In the genomic region with DNA sequence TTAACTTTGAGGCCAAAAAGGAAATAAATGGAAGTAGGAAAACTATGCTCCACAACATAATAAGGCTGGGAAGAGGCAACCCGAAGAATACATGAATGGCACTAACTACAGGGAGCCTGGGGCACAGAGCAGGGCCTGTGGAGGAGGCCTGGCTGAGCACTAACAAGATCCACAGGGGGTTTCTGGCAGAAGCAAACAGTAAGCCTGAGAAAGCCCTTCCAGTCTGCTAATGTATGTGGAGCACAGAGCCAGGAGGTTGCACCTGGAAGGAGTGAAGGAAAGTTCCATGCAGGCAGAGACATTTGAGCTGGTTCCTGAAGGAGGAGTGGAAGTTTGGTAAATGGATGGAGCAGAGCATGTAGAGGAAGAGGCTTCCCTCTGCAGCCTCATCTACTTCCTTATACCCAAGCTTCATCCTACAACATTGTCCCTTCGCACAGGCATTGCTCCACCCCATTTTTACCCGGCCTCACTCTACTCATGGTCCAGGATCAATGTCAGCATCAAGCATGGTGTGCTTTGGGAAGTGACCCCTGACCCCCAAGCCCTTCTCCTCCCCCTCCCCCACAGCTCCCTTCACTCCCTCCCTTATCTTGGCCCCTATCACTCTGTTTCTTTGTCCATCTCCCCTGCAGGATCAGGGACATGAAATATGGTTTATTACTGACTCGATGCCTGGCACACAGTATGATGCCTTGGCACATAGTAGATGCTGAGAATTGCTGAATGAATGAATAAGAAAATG, we compare ENCODE assay signal across 19 cellular contexts. TPM values are rescaled to one million over a fixed set of nuclear protein-coding genes. Genes with fewer than 3 reads are reported as not detected.
DNase-seq lines count a peak whose midpoint lies in the region; ATAC-seq and TF ChIP-seq lines count a peak whose summit lies in the region.
"Had no signal": no experiment of that assay in that cellular context is flagged by ENCODE, and none has a peak within 500 bp of the region (broad histone marks: within the 10 kb centered on the region; RNA-seq: fewer than 3 reads in every experiment).

No MANE protein-coding gene starts in this region.

- TF ChIP-seq POLR2A in testis (IDR thresholded peaks at IDR 0.05): no peak

- H3K27me3 Mint-ChIP-seq in WTC11 (ENCODE audit: low read depth): no peaks in the 10 kb centered on the region
- no peaks in the 10 kb centered on the region for H3K27me3 Mint-ChIP-seq in activated T-helper 2 cell treated with anti-CD3 and anti-CD28 coated beads, Interferon-gamma antibody, Interleukin-2, Interleukin-4, amounts not matched to agents 10 μg/mL and 5 μg/mL and 100 μg/mL, durations not matched to agents 14 hours and 24 hours and 36 hours (ENCODE audit: low read depth)
- H3K27me3 Mint-ChIP-seq: activated naive CD8-positive, alpha-beta T cell had no signal

- POLR2A ChIA-PET in WTC11 (lab: Charles Lee): interaction anchor here (1.0 kb wide), 1 partner anchor 30 kb away, joined by 3 read pairs; no protein-coding TSS in a partner anchor

- H3K9ac ChIP-seq in HUES64 (ENCODE audit: low read depth, low read length): no peak overlapping the region

- intact Hi-C loops in testis (cut with DNase I; ENCODE audit: low total_unique reads): no loop called here
- intact Hi-C loops in activated T-helper 2 cell treated with anti-CD3 and anti-CD28 coated beads, Interferon-gamma antibody, Interleukin-2, Interleukin-4, amounts not matched to agents 10 μg/mL and 5 μg/mL and 100 μg/mL, durations not matched to agents 14 hours and 24 hours and 36 hours (cut with micrococcal nuclease): no loop called here

- H3K36me3 ChIP-seq in HUES64 (ENCODE audit: insufficient read depth, low read length): no peaks in the 10 kb centered on the region
- no peaks in the 10 kb centered on the region for H3K36me3 ChIP-seq in muscle layer of duodenum (ENCODE audit: control insufficient read depth in 1 of 2, insufficient read depth in 2 of 2, low read length in 2 of 2)
- H3K36me3 ChIP-seq in testis (ENCODE audit: low read depth, missing control alignments): no peaks in the 10 kb centered on the region
- H3K36me3 ChIP-seq: ovary had no signal

- H3K9me3 ChIP-seq in HUES64 (ENCODE audit: insufficient read depth, low read depth, low read length): no peaks in the 10 kb centered on the region
- H3K9me3 ChIP-seq in muscle layer of duodenum (ENCODE audit: control insufficient read depth in 1 of 2, low read length in 2 of 2): no peaks in the 10 kb centered on the region
- no peaks in the 10 kb centered on the region for H3K9me3 ChIP-seq in testis
- H3K9me3 ChIP-seq: ovary had no signal

- CTCF ChIA-PET in WTC11 (lab: Charles Lee): interaction anchor here (0.8 to 2.1 kb wide), 2 partner anchors 16 to 294 kb away, joined by 3 to 17 read pairs; no protein-coding TSS in a partner anchor

- no peaks in the 10 kb centered on the region for H3K36me3 Mint-ChIP-seq in WTC11
- no peaks in the 10 kb centered on the region for H3K36me3 Mint-ChIP-seq in activated T-helper 2 cell treated with anti-CD3 and anti-CD28 coated beads, Interferon-gamma antibody, Interleukin-2, Interleukin-4, amounts not matched to agents 10 μg/mL and 5 μg/mL and 100 μg/mL, durations not matched to agents 14 hours and 24 hours and 36 hours (ENCODE audit: low read depth)
- H3K36me3 Mint-ChIP-seq: activated naive CD8-positive, alpha-beta T cell had no signal

- H3K9me3 Mint-ChIP-seq in WTC11: no peaks in the 10 kb centered on the region
- H3K9me3 Mint-ChIP-seq in activated T-helper 2 cell treated with anti-CD3 and anti-CD28 coated beads, Interferon-gamma antibody, Interleukin-2, Interleukin-4, amounts not matched to agents 10 μg/mL and 5 μg/mL and 100 μg/mL, durations not matched to agents 14 hours and 24 hours and 36 hours: no peaks in the 10 kb centered on the region
- H3K9me3 Mint-ChIP-seq: activated T-cell treated with anti-CD3 and anti-CD28 coated beads, Interleukin-2, amount 50 U/mL, for 4 hours had no signal

- H3K27ac ChIP-seq in HUES64 (ENCODE audit: low read depth, low read length) (peak overlapping the region; percentile 20; the same call in 1 of the 2 replicates), muscle layer of duodenum (ENCODE audit: low read length) (peak overlapping the region; percentile 3), testis (peak overlapping the region; percentile 27 to 81)

- ATAC-seq in WTC11 (peak; percentile 61), HG02973 (IDR thresholded peaks at IDR 0.05; ENCODE audit: unreplicated experiment) (no peak), GM18873 (IDR thresholded peaks at IDR 0.05; ENCODE audit: low FRiP score, unreplicated experiment) (no peak)
- ATAC-seq: activated T-cell treated with anti-CD3 and anti-CD28 coated beads, Interleukin-2, amount 50 U/mL, for 4 hours; HCT116; left cardiac atrium had no signal

- H3K4me3 ChIP-seq in HUES64 (ENCODE audit: low read length) (no peak overlapping the region), muscle layer of duodenum (ENCODE audit: low read depth in 1 of 2, low read length in 2 of 2) (no peak overlapping the region), testis (no peak overlapping the region)
- H3K4me3 ChIP-seq: ovary had no signal

- WGBS in HUES64: 62% methylated on average over 4 of the region's 4 CpGs
- WGBS in testis, 2 donors: 76 to 82% methylated on average over 4 of the region's 4 CpGs

- H3K4me1 Mint-ChIP-seq in WTC11: peaks cover 12% of the 10 kb centered on the region
- H3K4me1 Mint-ChIP-seq in activated T-helper 2 cell treated with anti-CD3 and anti-CD28 coated beads, Interferon-gamma antibody, Interleukin-2, Interleukin-4, amounts not matched to agents 10 μg/mL and 5 μg/mL and 100 μg/mL, durations not matched to agents 14 hours and 24 hours and 36 hours (ENCODE audit: low read depth): no peaks in the 10 kb centered on the region

- TF ChIP-seq CTCF in WTC11 (IDR thresholded peaks at IDR 0.05): no peak
- TF ChIP-seq CTCF in testis (IDR thresholded peaks at IDR 0.05): no peak

- H3K4me1 ChIP-seq in HUES64 (ENCODE audit: insufficient read depth, low read length) (peaks cover 5% of the 10 kb centered on the region; the same call in 1 of the 2 replicates), muscle layer of duodenum (ENCODE audit: control insufficient read depth in 1 of 2, insufficient read depth in 2 of 2, low read length in 2 of 2) (peaks cover 3 to 47% of the 10 kb centered on the region in 2 donors), testis (peaks cover 48% of the 10 kb centered on the region)

- H3K27me3 ChIP-seq in HUES64 (ENCODE audit: insufficient read depth, low read length) (no peaks in the 10 kb centered on the region), muscle layer of duodenum (ENCODE audit: low read depth, low read length) (no peaks in the 10 kb centered on the region), testis (no peaks in the 10 kb centered on the region)
- H3K27me3 ChIP-seq: ovary had no signal

- no peak overlapping the region for H3K4me3 Mint-ChIP-seq in WTC11
- H3K4me3 Mint-ChIP-seq in activated T-helper 2 cell treated with anti-CD3 and anti-CD28 coated beads, Interferon-gamma antibody, Interleukin-2, Interleukin-4, amounts not matched to agents 10 μg/mL and 5 μg/mL and 100 μg/mL, durations not matched to agents 14 hours and 24 hours and 36 hours (ENCODE audit: low read depth): no peak overlapping the region
- H3K4me3 Mint-ChIP-seq: activated naive CD8-positive, alpha-beta T cell; activated T-cell treated with anti-CD3 and anti-CD28 coated beads, Interleukin-2, amount 50 U/mL, for 4 hours had no signal

- DNase-seq in WTC11 (ENCODE audit: low spot score) (no peak), testis (no peak), DMS 273 (lab: John Stamatoyannopoulos, UW; ENCODE audit: unreplicated experiment) (no peak)
- no peak for DNase-seq in activated T-helper 2 cell treated with anti-CD3 and anti-CD28 coated beads, Interferon-gamma antibody, Interleukin-2, Interleukin-4, amounts not matched to agents 10 μg/mL and 5 μg/mL and 100 μg/mL, durations not matched to agents 14 hours and 24 hours and 36 hours (ENCODE audit: low spot score)
- DNase-seq: activated CD4-positive, alpha-beta T cell treated with anti-CD3 and anti-CD28 coated beads, Interleukin-2, amount 50 U/mL, for 48 hours; activated T-cell treated with anti-CD3 and anti-CD28 coated beads, Interleukin-2, amount 50 U/mL, for 4 hours; caudate nucleus; effector CD8-positive, alpha-beta T cell; left cardiac atrium; NCI-H82; stimulated activated CD4-positive, alpha-beta T cell treated with anti-CD3 and anti-CD28 coated beads, Interleukin-12 subunit alpha, Interleukin-12 subunit beta, amount 100 ng/mL, for 4 hours; stimulated activated naive CD4-positive, alpha-beta T cell had no signal

- no peak overlapping the region for H3K27ac Mint-ChIP-seq in WTC11
- no peak overlapping the region for H3K27ac Mint-ChIP-seq in activated T-helper 2 cell treated with anti-CD3 and anti-CD28 coated beads, Interferon-gamma antibody, Interleukin-2, Interleukin-4, amounts not matched to agents 10 μg/mL and 5 μg/mL and 100 μg/mL, durations not matched to agents 14 hours and 24 hours and 36 hours
- H3K27ac Mint-ChIP-seq: activated naive CD8-positive, alpha-beta T cell had no signal

TF ChIP-seq in WTC11, 78 proteins besides CTCF, POLR2A, EP300 and RAD21:
- TF ChIP-seq ZNF423 (CRISPR knock-in tag; IDR thresholded peaks at IDR 0.05): peak; percentile 85
- TF ChIP-seq, protein P1, sequence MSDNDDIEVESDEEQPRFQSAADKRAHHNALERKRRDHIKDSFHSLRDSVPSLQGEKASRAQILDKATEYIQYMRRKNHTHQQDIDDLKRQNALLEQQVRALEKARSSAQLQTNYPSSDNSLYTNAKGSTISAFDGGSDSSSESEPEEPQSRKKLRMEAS (CRISPR knock-in tag; IDR thresholded peaks at IDR 0.05): no peak

RNA-seq across cellular contexts. Expression of a gene that starts 23.3 kb away (rescaled TPM):
- polyA plus RNA-seq in HUES64 (2013, experiment 1 of 2): 3.5 TPM
- 8.4 TPM for polyA plus RNA-seq in HUES64 (2013, experiment 2 of 2)
- total RNA-seq in WTC11 (2021) (6.3 to 9.9 TPM (median 8.1 TPM) in 3 replicates), testis (10 to 100 TPM; 45.5 to 48.0 TPM)
- 32.6 TPM for polyA plus RNA-seq in testis (ENCODE audit: insufficient read depth, low read depth, low replicate concordance)
- 0.41 and 0.48 TPM in 2 replicates for total RNA-seq in activated T-helper 2 cell treated with anti-CD3 and anti-CD28 coated beads, Interferon-gamma antibody, Interleukin-2, Interleukin-4, amounts not matched to agents 10 μg/mL and 5 μg/mL and 100 μg/mL, durations not matched to agents 14 hours and 24 hours and 36 hours

RNA-seq across cellular contexts. Expression of a gene that starts 34.3 kb away (rescaled TPM):
- polyA plus RNA-seq in HUES64 (2013, experiment 1 of 2): 0.25 TPM
- polyA plus RNA-seq in HUES64 (2013, experiment 2 of 2): 0.38 TPM
- 1.5 to 1.9 TPM (median 1.6 TPM) in 3 replicates for total RNA-seq in WTC11 (2021)
- total RNA-seq in testis: 10 to 100 TPM; 31.4 to 46.3 TPM
- 39.4 TPM for polyA plus RNA-seq in testis (ENCODE audit: insufficient read depth, low read depth, low replicate concordance)
- not detected in 2 replicates for total RNA-seq in activated T-helper 2 cell treated with anti-CD3 and anti-CD28 coated beads, Interferon-gamma antibody, Interleukin-2, Interleukin-4, amounts not matched to agents 10 μg/mL and 5 μg/mL and 100 μg/mL, durations not matched to agents 14 hours and 24 hours and 36 hours

RNA-seq across cellular contexts. Expression of a gene that starts 43.3 kb away (rescaled TPM):
- polyA plus RNA-seq in HUES64 (2013, experiment 1 of 2): 48.7 TPM
- polyA plus RNA-seq in HUES64 (2013, experiment 2 of 2): 46.6 TPM
- total RNA-seq in WTC11 (2021): 50.3 to 56.1 TPM (median 51.2 TPM) in 3 replicates
- 10 to 100 TPM; 22.7 to 24.7 TPM for total RNA-seq in testis
- polyA plus RNA-seq in testis (ENCODE audit: insufficient read depth, low read depth, low replicate concordance): 42.5 TPM
- 92.6 and 96.0 TPM in 2 replicates for total RNA-seq in activated T-helper 2 cell treated with anti-CD3 and anti-CD28 coated beads, Interferon-gamma antibody, Interleukin-2, Interleukin-4, amounts not matched to agents 10 μg/mL and 5 μg/mL and 100 μg/mL, durations not matched to agents 14 hours and 24 hours and 36 hours

Comparison
In these comparisons a context has a peak if more than half of its experiments do, and no peak if none do; other contexts are left out.
1. H3K27ac ChIP-seq: peak in every context shown above with its lines; median percentile 54 in testis; 20 in HUES64; 3 in muscle layer of duodenum.
2. RNA of a gene that starts 34.3 kb away (total RNA-seq): 31.4 to 46.3 TPM in testis; 1.5 to 1.9 TPM in WTC11 and not detected in activated T-helper 2 cell treated with anti-CD3 and anti-CD28 coated beads, Interferon-gamma antibody, Interleukin-2, Interleukin-4, amounts not matched to agents 10 μg/mL and 5 μg/mL and 100 μg/mL, durations not matched to agents 14 hours and 24 hours and 36 hours; every median in the first group is over 10 times any median in the second.